Comparison of ENCODE assay signal across 10 cellular contexts in genomic region chr19:33226550-33227241, GRCh38. TPM values are rescaled to one million over a fixed set of nuclear protein-coding genes. Genes with fewer than 3 reads are reported as not detected.
A peak's percentile ranks its signal among the peaks of the same experiment; 100 is the strongest.
DNase-seq lines count a peak whose midpoint lies in the region; ATAC-seq and TF ChIP-seq lines count a peak whose summit lies in the region.
"Had no signal": no experiment of that assay in that cellular context is flagged by ENCODE, and none has a peak within 500 bp of the region (broad histone marks: within the 10 kb centered on the region; RNA-seq: fewer than 3 reads in every experiment).

No MANE protein-coding gene starts in this region.

- H3K27ac ChIP-seq in A673 (ENCODE audit: low read depth, low read length, poor library complexity, severe bottlenecking) (no peak overlapping the region), HUES64 (ENCODE audit: low read depth, low read length) (no peak overlapping the region)

- DNase-seq in A673 (ENCODE audit: low spot score) (peak; percentile 43), chondrocyte (ENCODE audit: low spot score) (no peak), NCI-H2081 treated with DMSO at 0.1 percent for 48 hours (lab: John Stamatoyannopoulos, UW) (no peak)
- DNase-seq: GOT3 had no signal

- no TSS peak for BruUV-seq in A673 (replicated peaks; lab: Mats Ljungman, UMichigan)

- H3K36me3 ChIP-seq in A673 (ENCODE audit: insufficient read depth, low read length, poor library complexity, severe bottlenecking): no peaks in the 10 kb centered on the region
- H3K36me3 ChIP-seq in HUES64 (ENCODE audit: insufficient read depth, low read length): no peaks in the 10 kb centered on the region

- peaks cover 43% of the 10 kb centered on the region for H3K27me3 Mint-ChIP-seq in chondrocyte (ENCODE audit: low read depth)

- CTCF ChIA-PET in A673 (lab: Charles Lee): interaction anchor here (1.0 kb wide), 1 partner anchor 9 kb away, joined by 4 read pairs; no protein-coding TSS in a partner anchor

- H3K4me1 ChIP-seq in A673 (ENCODE audit: insufficient read depth, low read length, poor library complexity, severe bottlenecking) (no peaks in the 10 kb centered on the region), HUES64 (ENCODE audit: insufficient read depth, low read length) (no peaks in the 10 kb centered on the region), mononuclear cell (ENCODE audit: insufficient read depth, low read length) (peaks cover 26% of the 10 kb centered on the region)

- H3K27ac Mint-ChIP-seq in chondrocyte (ENCODE audit: unreplicated experiment): no peak overlapping the region

- 2% methylated on average over 66 of the region's 66 CpGs for WGBS in HUES64

- TF ChIP-seq CTCF in A673 (conservative IDR thresholded peaks at IDR 0.05; ENCODE audit: low read depth, low read length) (no peak), chondrocyte (IDR thresholded peaks at IDR 0.05) (peak; percentile 18)

- peak overlapping the region; percentile 60 for H3K4me3 Mint-ChIP-seq in chondrocyte (ENCODE audit: unreplicated experiment)

- H3K36me3 Mint-ChIP-seq in chondrocyte (ENCODE audit: low read depth): peaks cover 10% of the 10 kb centered on the region

- H3K4me1 Mint-ChIP-seq in chondrocyte (ENCODE audit: low read depth): peaks cover 6% of the 10 kb centered on the region

- H3K9me3 ChIP-seq in A673 (ENCODE audit: low read depth, low read length, poor library complexity, severe bottlenecking) (peaks cover 19% of the 10 kb centered on the region), HUES64 (ENCODE audit: insufficient read depth, low read depth, low read length) (peaks cover 19% of the 10 kb centered on the region), mononuclear cell (ENCODE audit: low read depth, low read length) (peaks cover 12% of the 10 kb centered on the region)

- H3K27me3 ChIP-seq in A673 (replicated peaks; ENCODE audit: insufficient read depth, low read depth, low read length, poor library complexity) (peaks cover 52% of the 10 kb centered on the region), HUES64 (ENCODE audit: insufficient read depth, low read length) (peaks cover 50% of the 10 kb centered on the region), mononuclear cell (ENCODE audit: insufficient read depth, low read length) (peaks cover 50% of the 10 kb centered on the region)

- H3K4me3 ChIP-seq in A673 (ENCODE audit: low read depth, low read length, poor library complexity, severe bottlenecking): peak overlapping the region; percentile 10
- H3K4me3 ChIP-seq in HUES64 (ENCODE audit: low read length): peak overlapping the region; percentile 52
- H3K4me3 ChIP-seq in mononuclear cell (ENCODE audit: low read length): peak overlapping the region; percentile 4

- H3K9me3 Mint-ChIP-seq in chondrocyte (ENCODE audit: low read depth): peaks cover 16% of the 10 kb centered on the region

- POLR2A ChIA-PET in A673 (lab: Charles Lee; ENCODE audit: low non-redundant PET): no interaction called here

- H3K9ac ChIP-seq in HUES64 (ENCODE audit: low read depth, low read length): peak overlapping the region; percentile 67

- no peak for ATAC-seq in GM18907 (IDR thresholded peaks at IDR 0.05; ENCODE audit: unreplicated experiment)
- ATAC-seq in HG03439 (IDR thresholded peaks at IDR 0.05; ENCODE audit: unreplicated experiment): no peak
- ATAC-seq in GM18870 (IDR thresholded peaks at IDR 0.05; ENCODE audit: unreplicated experiment): no peak

- intact Hi-C loops in A673 (cut with micrococcal nuclease; ENCODE audit: unreplicated experiment): no loop called here

RNA-seq across cellular contexts. Expression of gene SLC7A10, which starts 1.0 kb away (rescaled TPM):
- 0.17 and 0.28 TPM in 2 replicates for total RNA-seq in A673 (2021)
- 1.5 TPM for polyA plus RNA-seq in HUES64 (2013, experiment 1 of 2)
- 1.6 TPM for polyA plus RNA-seq in HUES64 (2013, experiment 2 of 2)
- total RNA-seq in chondrocyte: not detected in 3 replicates
- total RNA-seq in mononuclear cell: not detected
- total RNA-seq: myocyte had no signal

RNA-seq across cellular contexts. Expression of gene LRP3, which starts 32.6 kb away (rescaled TPM):
- total RNA-seq in A673 (2021) (39.4 and 42.0 TPM in 2 replicates), chondrocyte (31.2 to 36.4 TPM (median 33.2 TPM) in 3 replicates), mononuclear cell (3.8 TPM)
- polyA plus RNA-seq in HUES64 (2013, experiment 1 of 2): 14.8 TPM
- 20.7 TPM for polyA plus RNA-seq in HUES64 (2013, experiment 2 of 2)
